Comparison of ENCODE assay signal across 15 cellular contexts in the genomic region with DNA sequence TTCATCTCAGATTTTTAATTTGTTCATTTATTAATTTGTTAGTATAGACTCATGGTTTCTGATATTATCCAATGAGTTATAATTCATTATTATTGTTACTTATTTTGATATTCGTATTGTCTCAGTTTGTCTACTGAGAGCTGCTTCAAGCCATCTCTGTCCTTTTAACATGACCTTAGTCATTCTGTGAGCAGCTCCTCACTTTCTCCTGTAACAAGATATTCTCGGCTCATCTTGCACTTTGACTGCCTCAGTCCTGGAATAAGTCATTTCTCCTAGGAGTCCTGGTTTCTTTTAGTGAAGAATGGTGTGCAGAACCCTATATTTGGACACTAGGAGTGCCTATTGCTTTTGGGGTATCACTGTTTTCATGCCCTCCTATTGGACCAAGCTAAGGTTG. TPM values are rescaled to one million over a fixed set of nuclear protein-coding genes. Genes with fewer than 3 reads are reported as not detected.
DNase-seq lines count a peak whose midpoint lies in the region; ATAC-seq and TF ChIP-seq lines count a peak whose summit lies in the region.
"Had no signal": no experiment of that assay in that cellular context is flagged by ENCODE, and none has a peak within 500 bp of the region (broad histone marks: within the 10 kb centered on the region; RNA-seq: fewer than 3 reads in every experiment).

No MANE protein-coding gene starts in this region.

- no peaks in the 10 kb centered on the region for H3K9me3 Mint-ChIP-seq in activated naive CD8-positive, alpha-beta T cell treated with anti-CD3 and anti-CD28 coated beads, Interleukin-2, amount 50 U/mL, for 24 hours

- no peak for TF ChIP-seq POLR2A in uterus (IDR thresholded peaks at IDR 0.05)

- no peak overlapping the region for H3K9ac ChIP-seq in MM.1S (ENCODE audit: low read length)

- no peak overlapping the region for H3K27ac Mint-ChIP-seq in activated naive CD8-positive, alpha-beta T cell treated with anti-CD3 and anti-CD28 coated beads, Interleukin-2, amount 50 U/mL, for 24 hours
- H3K27ac Mint-ChIP-seq: B cell had no signal

- H3K4me3 ChIP-seq in left ventricle myocardium inferior = peak overlapping the region; percentile 44
- no peak overlapping the region for H3K4me3 ChIP-seq in hepatocyte
- no peak overlapping the region for H3K4me3 ChIP-seq in uterus
- H3K4me3 ChIP-seq in MM.1S (ENCODE audit: low read length) = no peak overlapping the region
- H3K4me3 ChIP-seq: adrenal gland had no signal

- H3K79me2 ChIP-seq in hepatocyte (peaks cover 86% of the 10 kb centered on the region), MM.1S (ENCODE audit: low read length) (peaks cover 32% of the 10 kb centered on the region)

- H3K9me3 ChIP-seq in left ventricle myocardium inferior (replicated peaks) (no peaks in the 10 kb centered on the region), hepatocyte (ENCODE audit: low read depth) (no peaks in the 10 kb centered on the region), uterus (no peaks in the 10 kb centered on the region), MM.1S (replicated peaks; ENCODE audit: insufficient read depth, low read length) (no peaks in the 10 kb centered on the region)
- H3K9me3 ChIP-seq: adrenal gland had no signal

- H3K4me1 ChIP-seq in left ventricle myocardium inferior = peaks cover 43% of the 10 kb centered on the region
- no peaks in the 10 kb centered on the region for H3K4me1 ChIP-seq in hepatocyte (ENCODE audit: insufficient read depth)
- no peaks in the 10 kb centered on the region for H3K4me1 ChIP-seq in uterus
- H3K4me1 ChIP-seq in MM.1S (ENCODE audit: low read length) = no peaks in the 10 kb centered on the region

- no peaks in the 10 kb centered on the region for H3K27me3 Mint-ChIP-seq in activated naive CD8-positive, alpha-beta T cell treated with anti-CD3 and anti-CD28 coated beads, Interleukin-2, amount 50 U/mL, for 24 hours
- H3K27me3 Mint-ChIP-seq: B cell had no signal

- H3F3A ChIP-seq in MM.1S (ENCODE audit: insufficient read depth, low read length) = no peaks in the 10 kb centered on the region

- no peak overlapping the region for H2AFZ ChIP-seq in hepatocyte
- no peak overlapping the region for H2AFZ ChIP-seq in MM.1S (ENCODE audit: low read length)

- no peak overlapping the region for H3K4me2 ChIP-seq in hepatocyte
- no peak overlapping the region for H3K4me2 ChIP-seq in MM.1S (ENCODE audit: low read depth, low read length)

- TF ChIP-seq CTCF in left ventricle myocardium inferior (IDR thresholded peaks at IDR 0.05; ENCODE audit: borderline replicate concordance) = no peak
- no peak for TF ChIP-seq CTCF in hepatocyte (IDR thresholded peaks at IDR 0.05; ENCODE audit: poor library complexity)
- TF ChIP-seq CTCF in uterus (IDR thresholded peaks at IDR 0.05) = no peak
- no peak for TF ChIP-seq CTCF in MM.1S (IDR thresholded peaks at IDR 0.05; ENCODE audit: low read length)

- peaks cover 21% of the 10 kb centered on the region for H3K36me3 ChIP-seq in left ventricle myocardium inferior
- H3K36me3 ChIP-seq in hepatocyte (replicated peaks; ENCODE audit: insufficient read depth, low read depth) = no peaks in the 10 kb centered on the region
- no peaks in the 10 kb centered on the region for H3K36me3 ChIP-seq in uterus
- H3K36me3 ChIP-seq in MM.1S (replicated peaks; ENCODE audit: insufficient read depth, low read length) = peaks cover 3% of the 10 kb centered on the region; the same call in 1 of the 2 replicates

- intact Hi-C loops in left ventricle myocardium inferior (cut with micrococcal nuclease) (no loop called here), Right ventricle myocardium inferior (cut with DNase I) (loop anchor here (1.0 kb wide), 1 partner anchor 19 kb away; no protein-coding TSS in a partner anchor), uterus (cut with DNase I; ENCODE audit: low total_unique reads) (no loop called here)

- H3K27me3 ChIP-seq in left ventricle myocardium inferior (ENCODE audit: low read depth) = no peaks in the 10 kb centered on the region
- H3K27me3 ChIP-seq in hepatocyte = no peaks in the 10 kb centered on the region
- no peaks in the 10 kb centered on the region for H3K27me3 ChIP-seq in uterus
- no peaks in the 10 kb centered on the region for H3K27me3 ChIP-seq in MM.1S (replicated peaks; ENCODE audit: insufficient read depth, low read length)
- H3K27me3 ChIP-seq: adrenal gland had no signal

- peaks cover 52% of the 10 kb centered on the region for H3K4me1 Mint-ChIP-seq in activated naive CD8-positive, alpha-beta T cell treated with anti-CD3 and anti-CD28 coated beads, Interleukin-2, amount 50 U/mL, for 24 hours

- WGBS in hepatocyte (ENCODE audit: low lambda C conversion rate, missing lambda C conversion rate) = 91% methylated on average over 2 of the region's 2 CpGs

- peaks cover 56% of the 10 kb centered on the region for H3K36me3 Mint-ChIP-seq in activated naive CD8-positive, alpha-beta T cell treated with anti-CD3 and anti-CD28 coated beads, Interleukin-2, amount 50 U/mL, for 24 hours (ENCODE audit: low read depth)

- DNase-seq in left ventricle myocardium inferior (no peak), Right ventricle myocardium inferior (ENCODE audit: missing footprints) (no peak), hepatocyte (ENCODE audit: low spot score) (no peak), uterus (no peak), MM.1S (no peak), kidney tubule cell (ENCODE audit: low spot score) (no peak)
- no peak for DNase-seq in activated naive CD8-positive, alpha-beta T cell treated with anti-CD3 and anti-CD28 coated beads, Interleukin-2, amount 50 U/mL, for 24 hours
- DNase-seq: activated CD4-positive, alpha-beta T cell treated with anti-CD3 and anti-CD28 coated beads for 1 hour; effector CD8-positive, alpha-beta T cell; NCI-H1105; NCI-H524; SIG-M5 had no signal

- H3K4me3 Mint-ChIP-seq in activated naive CD8-positive, alpha-beta T cell treated with anti-CD3 and anti-CD28 coated beads, Interleukin-2, amount 50 U/mL, for 24 hours = peak overlapping the region; percentile 34
- H3K4me3 Mint-ChIP-seq: B cell had no signal

- ATAC-seq in Right ventricle myocardium inferior (no peak), GM21786 (IDR thresholded peaks at IDR 0.05; ENCODE audit: unreplicated experiment) (no peak)
- peak; percentile 30 for ATAC-seq in activated naive CD8-positive, alpha-beta T cell treated with anti-CD3 and anti-CD28 coated beads, Interleukin-2, amount 50 U/mL, for 24 hours

- H4K20me1 ChIP-seq in hepatocyte (ENCODE audit: insufficient read depth, poor library complexity, severe bottlenecking) (peaks cover 41% of the 10 kb centered on the region), MM.1S (ENCODE audit: insufficient read depth, low read length) (no peaks in the 10 kb centered on the region)

- H3K9me2 ChIP-seq in hepatocyte (replicated peaks; ENCODE audit: insufficient read depth) (no peaks in the 10 kb centered on the region), MM.1S (replicated peaks; ENCODE audit: insufficient read depth, low read length) (no peaks in the 10 kb centered on the region)

- peak overlapping the region; percentile 82 for H3K27ac ChIP-seq in left ventricle myocardium inferior (replicated peaks)
- peak overlapping the region; percentile 66 for H3K27ac ChIP-seq in hepatocyte
- H3K27ac ChIP-seq in uterus = peak overlapping the region; percentile 20 to 34
- H3K27ac ChIP-seq in MM.1S (ENCODE audit: low read length) = no peak overlapping the region

RNA-seq across cellular contexts. Expression of a gene that starts 13.2 kb away (rescaled TPM):
- total RNA-seq in left ventricle myocardium inferior (52.6 TPM), Right ventricle myocardium inferior (57.5 TPM), hepatocyte (13.0 and 19.3 TPM in 2 replicates), uterus (10 to 100 TPM in 2 of 4 donors, 1 to 10 TPM in 2; 4.9 to 40.5 (median 18.6) TPM)
- polyA plus RNA-seq in hepatocyte = 27.9 and 30.1 TPM in 2 replicates
